Comparison of ENCODE assay signal across 8 cellular contexts in the genomic region with DNA sequence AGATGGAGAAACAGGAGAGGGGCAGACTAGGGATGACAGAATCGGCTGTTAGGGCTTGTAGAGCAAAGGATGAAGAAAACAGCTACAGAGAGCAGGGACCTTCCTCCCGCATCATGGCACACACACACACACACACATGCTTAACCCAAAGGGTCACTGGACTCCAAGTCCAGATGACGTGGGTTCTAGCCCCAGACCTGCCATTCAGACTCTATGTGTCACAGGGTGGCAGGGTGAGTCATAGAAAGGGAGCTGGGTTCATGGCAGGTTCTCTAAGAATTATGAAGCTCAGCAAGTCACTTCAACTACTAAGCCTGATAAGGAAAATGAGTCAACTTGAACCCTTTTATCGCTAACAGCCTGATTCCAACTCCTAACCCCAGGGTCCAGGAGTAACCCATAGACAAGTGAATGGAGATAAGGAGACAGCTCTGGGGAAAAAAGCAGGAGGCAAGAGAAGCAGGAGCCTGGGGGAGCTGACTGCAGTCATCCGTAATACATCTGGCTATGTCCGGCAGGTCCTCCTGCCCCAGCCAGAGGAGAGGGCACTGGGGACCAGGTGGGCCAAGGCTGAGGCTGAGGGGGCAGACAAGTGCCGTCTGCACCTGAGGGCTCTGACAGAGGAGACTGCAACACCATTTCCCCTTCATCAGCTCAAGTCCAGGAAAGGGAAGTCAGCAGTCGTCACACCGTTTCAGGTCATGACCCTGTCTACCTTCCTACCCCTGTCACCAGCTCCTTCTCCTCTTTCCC. TPM values are rescaled to one million over a fixed set of nuclear protein-coding genes. Genes with fewer than 3 reads are reported as not detected.
DNase-seq lines count a peak whose midpoint lies in the region; ATAC-seq, FAIRE-seq and TF ChIP-seq lines count a peak whose summit lies in the region.

No MANE protein-coding gene starts in this region.

- H3K36me3 Mint-ChIP-seq in T-helper 1 cell treated with Interleukin-12 subunit alpha and Interleukin-12 subunit beta and Interleukin-4 antibody, amounts not matched to agents 30 μg/mL and 1 μg/mL, for 36 hours (ENCODE audit: low read depth), result peaks cover 4% of the 10 kb centered on the region
- H3K36me3 Mint-ChIP-seq in endodermal cell (ENCODE audit: low read depth), result peaks cover 25% of the 10 kb centered on the region
- no peaks in the 10 kb centered on the region for H3K36me3 Mint-ChIP-seq in mesothelial cell of epicardium

- no peak for DNase-seq in H54 (ENCODE audit: insufficient read length, low spot score)
- DNase-seq in endodermal cell, result peak; percentile 47
- DNase-seq in omental fat pad (ENCODE audit: low spot score), result peak; percentile 68
- DNase-seq in medulla oblongata (ENCODE audit: extremely low spot score), result no peak
- DNase-seq in mesothelial cell of epicardium (ENCODE audit: low spot score in 2 of 2, unreplicated experiment in 2 of 2), result no peak
- no peak for DNase-seq in NCI-H2171 (lab: John Stamatoyannopoulos, UW)

- 81 to 93% methylated on average over 4 to 9 of the region's 9 CpGs for WGBS in endodermal cell (ENCODE audit: insufficient coverage in 1 of 2, insufficient read length in 1 of 2), 2 experiments

- H3K4me1 Mint-ChIP-seq in T-helper 1 cell treated with Interleukin-12 subunit alpha and Interleukin-12 subunit beta and Interleukin-4 antibody, amounts not matched to agents 30 μg/mL and 1 μg/mL, for 36 hours (ENCODE audit: low read depth), result peaks cover 46% of the 10 kb centered on the region
- H3K4me1 Mint-ChIP-seq in endodermal cell (peaks cover 36% of the 10 kb centered on the region), mesothelial cell of epicardium (peaks cover 35% of the 10 kb centered on the region)

- H3K9ac ChIP-seq in endodermal cell (ENCODE audit: extremely low read depth, low read length, poor library complexity, severe bottlenecking), result no peak overlapping the region

- ATAC-seq in omental fat pad (ENCODE audit: low FRiP score) (peak; percentile 80), GM21447 (IDR thresholded peaks at IDR 0.05; ENCODE audit: unreplicated experiment) (no peak)

- H3K4me3 ChIP-seq in endodermal cell (ENCODE audit: low read length), result no peak overlapping the region

- H3K9me3 ChIP-seq in endodermal cell (ENCODE audit: control insufficient read depth, low read length), result no peaks in the 10 kb centered on the region

- H3K27me3 ChIP-seq in endodermal cell (ENCODE audit: control insufficient read depth, insufficient read depth, low read length, poor library complexity, severe bottlenecking), result no peaks in the 10 kb centered on the region

- no peak for TF ChIP-seq POLR2A in H54 (IDR thresholded peaks at IDR 0.05; ENCODE audit: low read depth, low read length)

- TF ChIP-seq CTCF in endodermal cell (conservative IDR thresholded peaks at IDR 0.05) (no peak), omental fat pad (IDR thresholded peaks at IDR 0.05) (no peak), mesothelial cell of epicardium (IDR thresholded peaks at IDR 0.05; ENCODE audit: unreplicated experiment) (no peak)

- no peaks in the 10 kb centered on the region for H3K4me1 ChIP-seq in endodermal cell (ENCODE audit: control insufficient read depth, insufficient read depth, low read length)

- peak; percentile 93 for FAIRE-seq in H54 (lab: Jason Lieb, UNC)

- H3K9me3 Mint-ChIP-seq in T-helper 1 cell treated with Interleukin-12 subunit alpha and Interleukin-12 subunit beta and Interleukin-4 antibody, amounts not matched to agents 30 μg/mL and 1 μg/mL, for 36 hours, result no peaks in the 10 kb centered on the region
- H3K9me3 Mint-ChIP-seq in endodermal cell (no peaks in the 10 kb centered on the region), mesothelial cell of epicardium (no peaks in the 10 kb centered on the region)

- peak overlapping the region; percentile 21 for H3K4me3 Mint-ChIP-seq in T-helper 1 cell treated with Interleukin-12 subunit alpha and Interleukin-12 subunit beta and Interleukin-4 antibody, amounts not matched to agents 30 μg/mL and 1 μg/mL, for 36 hours
- H3K4me3 Mint-ChIP-seq in endodermal cell (no peak overlapping the region), mesothelial cell of epicardium (no peak overlapping the region)

- H3K27ac ChIP-seq in endodermal cell (ENCODE audit: low read depth, low read length), result no peak overlapping the region

- no peaks in the 10 kb centered on the region for H3K27me3 Mint-ChIP-seq in T-helper 1 cell treated with Interleukin-12 subunit alpha and Interleukin-12 subunit beta and Interleukin-4 antibody, amounts not matched to agents 30 μg/mL and 1 μg/mL, for 36 hours (ENCODE audit: low read depth)
- H3K27me3 Mint-ChIP-seq in endodermal cell (ENCODE audit: insufficient read depth), result no peaks in the 10 kb centered on the region
- no peaks in the 10 kb centered on the region for H3K27me3 Mint-ChIP-seq in mesothelial cell of epicardium (ENCODE audit: low read depth)

- H3K27ac Mint-ChIP-seq in T-helper 1 cell treated with Interleukin-12 subunit alpha and Interleukin-12 subunit beta and Interleukin-4 antibody, amounts not matched to agents 30 μg/mL and 1 μg/mL, for 36 hours, result peak overlapping the region; percentile 75
- H3K27ac Mint-ChIP-seq in endodermal cell, result no peak overlapping the region
- H3K27ac Mint-ChIP-seq in mesothelial cell of epicardium, result no peak overlapping the region

- no peaks in the 10 kb centered on the region for H3K36me3 ChIP-seq in endodermal cell (ENCODE audit: control insufficient read depth, insufficient read depth, low read length)

RNA-seq across cellular contexts. Expression of gene TNFRSF1A, which starts 3.6 kb away (rescaled TPM):
- total RNA-seq in endodermal cell, result 10 to 100 TPM; 43.2 to 86.2 TPM
- polyA plus RNA-seq in endodermal cell (2013, experiment 1 of 2), result 39.7 TPM
- polyA plus RNA-seq in endodermal cell (2013, experiment 2 of 2), result 37.7 TPM
- total RNA-seq in omental fat pad, result 100 to 1,000 TPM; 279 to 689 (median 317) TPM
- total RNA-seq in mesothelial cell of epicardium, result 65.4 to 70.4 TPM (median 68.9 TPM) in 3 replicates

RNA-seq across cellular contexts. Expression of gene SCNN1A, which starts 29.9 kb away (rescaled TPM):
- total RNA-seq in endodermal cell (10 to 100 TPM; 32.1 to 87.7 TPM), omental fat pad (10 to 100 TPM in 3 of 4 donors, 1 to 10 TPM in 1; 1.9 to 29.0 (median 15.7) TPM), mesothelial cell of epicardium (20.1 to 21.5 TPM (median 20.3 TPM) in 3 replicates)
- polyA plus RNA-seq in endodermal cell (2013, experiment 1 of 2), result 9.0 TPM
- polyA plus RNA-seq in endodermal cell (2013, experiment 2 of 2), result 4.3 TPM

RNA-seq across cellular contexts. Expression of gene PLEKHG6, which starts 35.0 kb away (rescaled TPM):
- total RNA-seq in endodermal cell (10 to 100 TPM; 24.8 to 37.2 TPM), omental fat pad (10 to 100 TPM; 10.1 to 77.1 (median 13.8) TPM), mesothelial cell of epicardium (16.1 to 18.3 TPM (median 16.4 TPM) in 3 replicates)
- 7.1 TPM for polyA plus RNA-seq in endodermal cell (2013, experiment 1 of 2)
- 4.6 TPM for polyA plus RNA-seq in endodermal cell (2013, experiment 2 of 2)

RNA-seq across cellular contexts. Expression of gene LTBR, which starts 38.5 kb away (rescaled TPM):
- total RNA-seq in endodermal cell (1 to 10 TPM; 8.4 to 9.1 TPM), omental fat pad (100 to 1,000 TPM in 3 of 4 donors, 10 to 100 TPM in 1; 99.9 to 171 (median 142) TPM), mesothelial cell of epicardium (61.7 to 68.1 TPM (median 66.8 TPM) in 3 replicates)
- 1.5 TPM for polyA plus RNA-seq in endodermal cell (2013, experiment 1 of 2)
- 1.9 TPM for polyA plus RNA-seq in endodermal cell (2013, experiment 2 of 2)

Comparison
In these comparisons a context has a peak if more than half of its experiments do, and no peak if none do; other contexts are left out.
1. DNase-seq: peak in endodermal cell (single experiment) and omental fat pad (single experiment); none in H54 (single experiment), medulla oblongata (single experiment), mesothelial cell of epicardium (0 of 2) and NCI-H2171 (single experiment).